In genomic region chr4:98318521-98318920, GRCh38 we compare ENCODE assay signal across 1 cellular context.
TF ChIP-seq lines count a peak whose summit lies in the region.

No MANE protein-coding gene starts in this region.

TF ChIP-seq in HepG2, 621 proteins besides CTCF, POLR2A, EP300 and RAD21 (continued from another document and continues in another):
- TF ChIP-seq, protein P1, sequence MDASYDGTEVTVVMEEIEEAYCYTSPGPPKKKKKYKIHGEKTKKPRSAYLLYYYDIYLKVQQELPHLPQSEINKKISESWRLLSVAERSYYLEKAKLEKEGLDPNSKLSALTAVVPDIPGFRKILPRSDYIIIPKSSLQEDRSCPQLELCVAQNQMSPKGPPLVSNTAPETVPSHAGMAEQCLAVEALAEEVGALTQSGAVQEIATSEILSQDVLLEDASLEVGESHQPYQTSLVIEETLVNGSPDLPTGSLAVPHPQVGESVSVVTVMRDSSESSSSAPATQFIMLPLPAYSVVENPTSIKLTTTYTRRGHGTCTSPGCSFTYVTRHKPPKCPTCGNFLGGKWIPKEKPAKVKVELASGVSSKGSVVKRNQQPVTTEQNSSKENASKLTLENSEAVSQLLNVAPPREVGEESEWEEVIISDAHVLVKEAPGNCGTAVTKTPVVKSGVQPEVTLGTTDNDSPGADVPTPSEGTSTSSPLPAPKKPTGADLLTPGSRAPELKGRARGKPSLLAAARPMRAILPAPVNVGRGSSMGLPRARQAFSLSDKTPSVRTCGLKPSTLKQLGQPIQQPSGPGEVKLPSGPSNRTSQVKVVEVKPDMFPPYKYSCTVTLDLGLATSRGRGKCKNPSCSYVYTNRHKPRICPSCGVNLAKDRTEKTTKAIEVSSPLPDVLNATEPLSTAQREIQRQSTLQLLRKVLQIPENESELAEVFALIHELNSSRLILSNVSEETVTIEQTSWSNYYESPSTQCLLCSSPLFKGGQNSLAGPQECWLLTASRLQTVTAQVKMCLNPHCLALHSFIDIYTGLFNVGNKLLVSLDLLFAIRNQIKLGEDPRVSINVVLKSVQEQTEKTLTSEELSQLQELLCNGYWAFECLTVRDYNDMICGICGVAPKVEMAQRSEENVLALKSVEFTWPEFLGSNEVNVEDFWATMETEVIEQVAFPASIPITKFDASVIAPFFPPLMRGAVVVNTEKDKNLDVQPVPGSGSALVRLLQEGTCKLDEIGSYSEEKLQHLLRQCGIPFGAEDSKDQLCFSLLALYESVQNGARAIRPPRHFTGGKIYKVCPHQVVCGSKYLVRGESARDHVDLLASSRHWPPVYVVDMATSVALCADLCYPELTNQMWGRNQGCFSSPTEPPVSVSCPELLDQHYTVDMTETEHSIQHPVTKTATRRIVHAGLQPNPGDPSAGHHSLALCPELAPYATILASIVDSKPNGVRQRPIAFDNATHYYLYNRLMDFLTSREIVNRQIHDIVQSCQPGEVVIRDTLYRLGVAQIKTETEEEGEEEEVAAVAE (CRISPR knock-in tag; IDR thresholded peaks at IDR 0.05; ENCODE audit: borderline replicate concordance): no peak
- TF ChIP-seq ZNF362 (CRISPR knock-in tag; IDR thresholded peaks at IDR 0.05; ENCODE audit: borderline replicate concordance): no peak
- TF ChIP-seq RELA (CRISPR knock-in tag; IDR thresholded peaks at IDR 0.05): no peak
- TF ChIP-seq, protein P2, sequence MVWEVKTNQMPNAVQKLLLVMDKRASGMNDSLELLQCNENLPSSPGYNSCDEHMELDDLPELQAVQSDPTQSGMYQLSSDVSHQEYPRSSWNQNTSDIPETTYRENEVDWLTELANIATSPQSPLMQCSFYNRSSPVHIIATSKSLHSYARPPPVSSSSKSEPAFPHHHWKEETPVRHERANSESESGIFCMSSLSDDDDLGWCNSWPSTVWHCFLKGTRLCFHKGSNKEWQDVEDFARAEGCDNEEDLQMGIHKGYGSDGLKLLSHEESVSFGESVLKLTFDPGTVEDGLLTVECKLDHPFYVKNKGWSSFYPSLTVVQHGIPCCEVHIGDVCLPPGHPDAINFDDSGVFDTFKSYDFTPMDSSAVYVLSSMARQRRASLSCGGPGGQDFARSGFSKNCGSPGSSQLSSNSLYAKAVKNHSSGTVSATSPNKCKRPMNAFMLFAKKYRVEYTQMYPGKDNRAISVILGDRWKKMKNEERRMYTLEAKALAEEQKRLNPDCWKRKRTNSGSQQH (CRISPR knock-in tag; IDR thresholded peaks at IDR 0.05; ENCODE audit: low read depth): no peak
- TF ChIP-seq, protein P3, sequence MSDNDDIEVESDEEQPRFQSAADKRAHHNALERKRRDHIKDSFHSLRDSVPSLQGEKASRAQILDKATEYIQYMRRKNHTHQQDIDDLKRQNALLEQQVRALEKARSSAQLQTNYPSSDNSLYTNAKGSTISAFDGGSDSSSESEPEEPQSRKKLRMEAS (IDR thresholded peaks at IDR 0.05): no peak
- no peak for TF ChIP-seq RFX3 (CRISPR knock-in tag; IDR thresholded peaks at IDR 0.05)
- TF ChIP-seq, protein P4, sequence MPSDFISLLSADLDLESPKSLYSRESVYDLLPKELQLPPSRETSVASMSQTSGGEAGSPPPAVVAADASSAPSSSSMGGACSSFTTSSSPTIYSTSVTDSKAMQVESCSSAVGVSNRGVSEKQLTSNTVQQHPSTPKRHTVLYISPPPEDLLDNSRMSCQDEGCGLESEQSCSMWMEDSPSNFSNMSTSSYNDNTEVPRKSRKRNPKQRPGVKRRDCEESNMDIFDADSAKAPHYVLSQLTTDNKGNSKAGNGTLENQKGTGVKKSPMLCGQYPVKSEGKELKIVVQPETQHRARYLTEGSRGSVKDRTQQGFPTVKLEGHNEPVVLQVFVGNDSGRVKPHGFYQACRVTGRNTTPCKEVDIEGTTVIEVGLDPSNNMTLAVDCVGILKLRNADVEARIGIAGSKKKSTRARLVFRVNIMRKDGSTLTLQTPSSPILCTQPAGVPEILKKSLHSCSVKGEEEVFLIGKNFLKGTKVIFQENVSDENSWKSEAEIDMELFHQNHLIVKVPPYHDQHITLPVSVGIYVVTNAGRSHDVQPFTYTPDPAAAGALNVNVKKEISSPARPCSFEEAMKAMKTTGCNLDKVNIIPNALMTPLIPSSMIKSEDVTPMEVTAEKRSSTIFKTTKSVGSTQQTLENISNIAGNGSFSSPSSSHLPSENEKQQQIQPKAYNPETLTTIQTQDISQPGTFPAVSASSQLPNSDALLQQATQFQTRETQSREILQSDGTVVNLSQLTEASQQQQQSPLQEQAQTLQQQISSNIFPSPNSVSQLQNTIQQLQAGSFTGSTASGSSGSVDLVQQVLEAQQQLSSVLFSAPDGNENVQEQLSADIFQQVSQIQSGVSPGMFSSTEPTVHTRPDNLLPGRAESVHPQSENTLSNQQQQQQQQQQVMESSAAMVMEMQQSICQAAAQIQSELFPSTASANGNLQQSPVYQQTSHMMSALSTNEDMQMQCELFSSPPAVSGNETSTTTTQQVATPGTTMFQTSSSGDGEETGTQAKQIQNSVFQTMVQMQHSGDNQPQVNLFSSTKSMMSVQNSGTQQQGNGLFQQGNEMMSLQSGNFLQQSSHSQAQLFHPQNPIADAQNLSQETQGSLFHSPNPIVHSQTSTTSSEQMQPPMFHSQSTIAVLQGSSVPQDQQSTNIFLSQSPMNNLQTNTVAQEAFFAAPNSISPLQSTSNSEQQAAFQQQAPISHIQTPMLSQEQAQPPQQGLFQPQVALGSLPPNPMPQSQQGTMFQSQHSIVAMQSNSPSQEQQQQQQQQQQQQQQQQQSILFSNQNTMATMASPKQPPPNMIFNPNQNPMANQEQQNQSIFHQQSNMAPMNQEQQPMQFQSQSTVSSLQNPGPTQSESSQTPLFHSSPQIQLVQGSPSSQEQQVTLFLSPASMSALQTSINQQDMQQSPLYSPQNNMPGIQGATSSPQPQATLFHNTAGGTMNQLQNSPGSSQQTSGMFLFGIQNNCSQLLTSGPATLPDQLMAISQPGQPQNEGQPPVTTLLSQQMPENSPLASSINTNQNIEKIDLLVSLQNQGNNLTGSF (CRISPR knock-in tag; IDR thresholded peaks at IDR 0.05): no peak
- TF ChIP-seq LRRFIP1 (CRISPR knock-in tag; conservative IDR thresholded peaks at IDR 0.05): no peak
- TF ChIP-seq NKX3-1 (CRISPR knock-in tag; IDR thresholded peaks at IDR 0.05): no peak
- TF ChIP-seq RNF219 (CRISPR knock-in tag; IDR thresholded peaks at IDR 0.05): no peak
- no peak for TF ChIP-seq NR2F2 (IDR thresholded peaks at IDR 0.05; ENCODE audit: borderline replicate concordance, low read depth)
- no peak for TF ChIP-seq SMC3 (IDR thresholded peaks at IDR 0.05; ENCODE audit: low read length)
- peak; percentile 68; the same call in 1 of the 2 replicates for TF ChIP-seq RCOR2 (CRISPR knock-in tag; IDR thresholded peaks at IDR 0.05)
- no peak for TF ChIP-seq HOXA3 (CRISPR knock-in tag; IDR thresholded peaks at IDR 0.05)
- TF ChIP-seq, protein P5, sequence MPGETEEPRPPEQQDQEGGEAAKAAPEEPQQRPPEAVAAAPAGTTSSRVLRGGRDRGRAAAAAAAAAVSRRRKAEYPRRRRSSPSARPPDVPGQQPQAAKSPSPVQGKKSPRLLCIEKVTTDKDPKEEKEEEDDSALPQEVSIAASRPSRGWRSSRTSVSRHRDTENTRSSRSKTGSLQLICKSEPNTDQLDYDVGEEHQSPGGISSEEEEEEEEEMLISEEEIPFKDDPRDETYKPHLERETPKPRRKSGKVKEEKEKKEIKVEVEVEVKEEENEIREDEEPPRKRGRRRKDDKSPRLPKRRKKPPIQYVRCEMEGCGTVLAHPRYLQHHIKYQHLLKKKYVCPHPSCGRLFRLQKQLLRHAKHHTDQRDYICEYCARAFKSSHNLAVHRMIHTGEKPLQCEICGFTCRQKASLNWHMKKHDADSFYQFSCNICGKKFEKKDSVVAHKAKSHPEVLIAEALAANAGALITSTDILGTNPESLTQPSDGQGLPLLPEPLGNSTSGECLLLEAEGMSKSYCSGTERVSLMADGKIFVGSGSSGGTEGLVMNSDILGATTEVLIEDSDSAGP (CRISPR knock-in tag; IDR thresholded peaks at IDR 0.05; ENCODE audit: borderline replicate concordance): no peak
- TF ChIP-seq ZNF672 (CRISPR knock-in tag; IDR thresholded peaks at IDR 0.05): no peak
- TF ChIP-seq PHB2 (IDR thresholded peaks at IDR 0.05; ENCODE audit: partially characterized antibody): no peak
- TF ChIP-seq, protein P6, sequence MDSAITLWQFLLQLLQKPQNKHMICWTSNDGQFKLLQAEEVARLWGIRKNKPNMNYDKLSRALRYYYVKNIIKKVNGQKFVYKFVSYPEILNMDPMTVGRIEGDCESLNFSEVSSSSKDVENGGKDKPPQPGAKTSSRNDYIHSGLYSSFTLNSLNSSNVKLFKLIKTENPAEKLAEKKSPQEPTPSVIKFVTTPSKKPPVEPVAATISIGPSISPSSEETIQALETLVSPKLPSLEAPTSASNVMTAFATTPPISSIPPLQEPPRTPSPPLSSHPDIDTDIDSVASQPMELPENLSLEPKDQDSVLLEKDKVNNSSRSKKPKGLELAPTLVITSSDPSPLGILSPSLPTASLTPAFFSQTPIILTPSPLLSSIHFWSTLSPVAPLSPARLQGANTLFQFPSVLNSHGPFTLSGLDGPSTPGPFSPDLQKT (CRISPR knock-in tag; IDR thresholded peaks at IDR 0.05; ENCODE audit: borderline replicate concordance): no peak
- TF ChIP-seq MAFK (conservative IDR thresholded peaks at IDR 0.05 in 1 of 2, IDR thresholded peaks at IDR 0.05 in 1 of 2; ENCODE audit: low read length in 2 of 2): no peak
- TF ChIP-seq GABPB1 (CRISPR knock-in tag; IDR thresholded peaks at IDR 0.05): no peak
- TF ChIP-seq MTF2 (CRISPR knock-in tag; IDR thresholded peaks at IDR 0.05; ENCODE audit: borderline replicate concordance): no peak
- TF ChIP-seq CHCHD3 (CRISPR knock-in tag; IDR thresholded peaks at IDR 0.05): no peak
- TF ChIP-seq TBX3 (IDR thresholded peaks at IDR 0.05; ENCODE audit: borderline replicate concordance): no peak
- TF ChIP-seq TRAFD1 (CRISPR knock-in tag; IDR thresholded peaks at IDR 0.05; ENCODE audit: borderline replicate concordance): no peak
- no peak for TF ChIP-seq ZNF331 (CRISPR knock-in tag; IDR thresholded peaks at IDR 0.05)
- TF ChIP-seq NR2C2 (CRISPR knock-in tag; IDR thresholded peaks at IDR 0.05; ENCODE audit: borderline replicate concordance): no peak
- TF ChIP-seq ZBTB7B (CRISPR knock-in tag; IDR thresholded peaks at IDR 0.05): no peak
- no peak for TF ChIP-seq ZNF678 (CRISPR knock-in tag; IDR thresholded peaks at IDR 0.05)
- TF ChIP-seq NFIC (IDR thresholded peaks at IDR 0.05; ENCODE audit: low read length): no peak
- peak; percentile 33 for TF ChIP-seq CEBPG (CRISPR knock-in tag; IDR thresholded peaks at IDR 0.05)
- no peak for TF ChIP-seq HMG20B (CRISPR knock-in tag; conservative IDR thresholded peaks at IDR 0.05)
- no peak for TF ChIP-seq ZNF143 (CRISPR knock-in tag; IDR thresholded peaks at IDR 0.05)
- peak; percentile 62; the same call in 1 of the 2 replicates for TF ChIP-seq FOSL1 (CRISPR knock-in tag; IDR thresholded peaks at IDR 0.05; ENCODE audit: borderline replicate concordance)
- TF ChIP-seq ZNF557 (CRISPR knock-in tag; IDR thresholded peaks at IDR 0.05): no peak
- no peak for TF ChIP-seq CREB3 (CRISPR knock-in tag; IDR thresholded peaks at IDR 0.05)
- TF ChIP-seq GATA4 (IDR thresholded peaks at IDR 0.05; ENCODE audit: borderline replicate concordance, low read depth): no peak
